ENCODE assay signal across 18 cellular contexts in the genomic region with DNA sequence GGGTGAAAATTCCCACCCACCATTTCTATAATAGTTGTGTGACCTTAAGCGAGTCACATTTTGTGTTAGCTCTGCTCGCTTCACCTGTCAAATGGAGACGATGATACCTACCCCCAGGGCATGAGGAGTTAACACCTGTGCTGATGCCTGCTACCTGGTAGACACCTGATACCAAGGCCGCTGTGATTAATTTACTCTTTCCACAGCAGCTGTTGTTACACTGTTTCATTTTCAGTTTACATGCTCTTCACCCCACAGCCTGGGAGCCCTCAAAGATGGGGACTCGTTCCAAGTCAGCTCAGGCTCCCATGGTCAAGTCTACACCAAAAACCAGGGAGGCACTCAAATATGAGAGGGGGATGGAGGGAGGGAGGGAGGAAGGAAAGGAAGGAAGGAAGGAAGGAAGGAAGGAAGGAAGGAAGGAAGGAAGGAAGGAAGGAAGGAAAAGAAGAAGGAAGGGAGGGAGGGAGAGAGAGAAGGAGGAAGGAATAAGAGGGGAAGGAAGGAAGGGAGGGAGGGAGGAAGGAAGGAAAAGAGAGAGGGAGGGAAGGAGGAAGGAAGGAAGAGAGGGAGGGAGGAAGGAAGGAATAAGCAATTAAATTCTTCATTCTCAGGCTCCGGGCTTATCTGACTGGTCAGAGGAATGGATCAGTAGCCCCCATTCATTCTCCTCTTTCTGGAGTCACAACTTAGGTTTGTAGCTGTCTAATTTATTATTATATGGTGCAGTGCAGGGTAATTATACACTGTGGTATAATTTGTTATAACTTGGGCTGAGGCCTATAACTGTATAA. TPM values are rescaled to one million over a fixed set of nuclear protein-coding genes. Genes with fewer than 3 reads are reported as not detected.
DNase-seq lines count a peak whose midpoint lies in the region; ATAC-seq and TF ChIP-seq lines count a peak whose summit lies in the region.
"Had no signal": no experiment of that assay in that cellular context is flagged by ENCODE, and none has a peak within 500 bp of the region (broad histone marks: within the 10 kb centered on the region; RNA-seq: fewer than 3 reads in every experiment).

No MANE protein-coding gene starts in this region.

- no peak overlapping the region for H3K4me3 Mint-ChIP-seq in T-helper 17 cell
- H3K4me3 Mint-ChIP-seq: stimulated activated naive CD8-positive, alpha-beta T cell treated with anti-CD3 and anti-CD28 coated beads, Interleukin-15, amount 100 ng/mL, for 72 hours had no signal

- TF ChIP-seq CTCF in GM10248 (IDR thresholded peaks at IDR 0.05; ENCODE audit: control extremely low read depth, extremely low read depth, low read depth, missing control alignments) (no peak), foreskin keratinocyte (conservative IDR thresholded peaks at IDR 0.05) (no peak), lower lobe of right lung (IDR thresholded peaks at IDR 0.05) (no peak)

- DNase-seq in GM10248 (ENCODE audit: extremely low spot score) (peak; percentile 36), NCI-H146 (lab: John Stamatoyannopoulos, UW) (peak; percentile 59), foreskin keratinocyte (no peak), lower lobe of right lung (no peak), T-helper 17 cell (no peak), EL (no peak)
- DNase-seq: activated T-cell treated with anti-CD3 and anti-CD28 coated beads for 4 hours; AML-193; NCI-H774; stimulated activated CD4-positive, alpha-beta T cell treated with anti-CD3 and anti-CD28 coated beads, Interleukin-2, amount 100 ng/mL, for 24 hours; stimulated activated naive CD8-positive, alpha-beta T cell treated with anti-CD3 and anti-CD28 coated beads, Interleukin-15, amount 100 ng/mL, for 72 hours had no signal

- no peaks in the 10 kb centered on the region for H3K36me3 ChIP-seq in lower lobe of right lung
- H3K36me3 ChIP-seq: prostate gland, SJSA1 had no signal

- ATAC-seq in GM21717 (IDR thresholded peaks at IDR 0.05; ENCODE audit: unreplicated experiment): peak; percentile 59
- peak; percentile 39 for ATAC-seq in foreskin keratinocyte
- no peak for ATAC-seq in HG03135 (IDR thresholded peaks at IDR 0.05; ENCODE audit: unreplicated experiment)
- ATAC-seq in lower lobe of right lung: no peak
- no peak for ATAC-seq in T-helper 17 cell
- ATAC-seq: stimulated activated naive CD8-positive, alpha-beta T cell treated with anti-CD3 and anti-CD28 coated beads, Interleukin-15, amount 100 ng/mL, for 72 hours had no signal

- POLR2A ChIA-PET in GM10248 (lab: Yijun Ruan, JAX): interaction anchor here (0.5 to 0.6 kb wide), 2 partner anchors 14 to 57 kb away, joined by 5 to 6 read pairs; no protein-coding TSS in a partner anchor

- CTCF ChIA-PET in GM10248 (lab: Yijun Ruan, JAX): interaction anchor here (1.5 to 2.0 kb wide), 3 partner anchors 12 to 221 kb away, joined by 4 to 8 read pairs (median 4); no protein-coding TSS in a partner anchor

- H3K27ac Mint-ChIP-seq in T-helper 17 cell: no peak overlapping the region

- intact Hi-C loops in lower lobe of right lung (cut with DNase I): no loop called here

- H3K9me3 ChIP-seq in lower lobe of right lung (no peaks in the 10 kb centered on the region), T-helper 17 cell (ENCODE audit: control insufficient read depth, low read length, poor library complexity, severe bottlenecking) (no peaks in the 10 kb centered on the region)
- H3K9me3 ChIP-seq: prostate gland, SJSA1 had no signal

- H3K27me3 ChIP-seq in foreskin keratinocyte (no peaks in the 10 kb centered on the region), lower lobe of right lung (ENCODE audit: low read depth) (peaks cover 6% of the 10 kb centered on the region)

- H3K4me1 ChIP-seq in foreskin keratinocyte: no peaks in the 10 kb centered on the region
- peaks cover 5% of the 10 kb centered on the region for H3K4me1 ChIP-seq in lower lobe of right lung
- H3K4me1 ChIP-seq: prostate gland, SJSA1 had no signal

- H3K4me3 ChIP-seq in lower lobe of right lung: no peak overlapping the region
- H3K4me3 ChIP-seq: prostate gland, SJSA1 had no signal

- H3K27me3 Mint-ChIP-seq in T-helper 17 cell: peaks cover 49% of the 10 kb centered on the region

- H3K27ac ChIP-seq in foreskin keratinocyte (no peak overlapping the region), lower lobe of right lung (no peak overlapping the region)
- H3K27ac ChIP-seq: prostate gland, SJSA1, VCaP had no signal

- no peaks in the 10 kb centered on the region for H3K36me3 Mint-ChIP-seq in T-helper 17 cell (ENCODE audit: low read depth)

- H3K4me1 Mint-ChIP-seq in T-helper 17 cell: no peaks in the 10 kb centered on the region
- H3K4me1 Mint-ChIP-seq: stimulated activated naive CD8-positive, alpha-beta T cell treated with anti-CD3 and anti-CD28 coated beads, Interleukin-15, amount 100 ng/mL, for 72 hours had no signal

RNA-seq across cellular contexts. Expression of a gene that starts 40.9 kb away (rescaled TPM):
- total RNA-seq in foreskin keratinocyte (not detected in 2 replicates), lower lobe of right lung (not detected), T-helper 17 cell (not detected)
- not detected in 2 replicates for polyA plus RNA-seq in foreskin keratinocyte
- total RNA-seq: H4 had no signal
- polyA plus RNA-seq: adipose tissue had no signal

RNA-seq across cellular contexts. Expression of a gene that starts 57.7 kb away (rescaled TPM):
- total RNA-seq in foreskin keratinocyte (26.8 and 35.1 TPM in 2 replicates), lower lobe of right lung (130 TPM), T-helper 17 cell (1 to 10 TPM in 1 of 2 donors, under 1 TPM in 1; 0.86 to 2.6 TPM)
- polyA plus RNA-seq in foreskin keratinocyte: 24.1 and 28.7 TPM in 2 replicates

Comparison
In these comparisons a context has a peak if more than half of its experiments do, and no peak if none do; other contexts are left out.
1. DNase-seq: peak in GM10248 (single experiment) and NCI-H146 (single experiment); none in foreskin keratinocyte (0 of 2), lower lobe of right lung (single experiment), T-helper 17 cell (0 of 3) and EL (single experiment).
2. ATAC-seq: peak in GM21717 (single experiment) and foreskin keratinocyte (single experiment); none in HG03135 (single experiment), lower lobe of right lung (0 of 2) and T-helper 17 cell (single experiment).